Comparison of ENCODE assay signal across 13 cellular contexts in genomic region chr6:110646951-110647910, GRCh38.
DNase-seq lines count a peak whose midpoint lies in the region; ATAC-seq and TF ChIP-seq lines count a peak whose summit lies in the region.
"Had no signal": no experiment of that assay in that cellular context is flagged by ENCODE, and none has a peak within 500 bp of the region (broad histone marks: within the 10 kb centered on the region; RNA-seq: fewer than 3 reads in every experiment).

No MANE protein-coding gene starts in this region.

- POLR2A ChIA-PET in AG04450 (lab: Yijun Ruan, JAX), result interaction anchor here (0.8 kb wide), 1 partner anchor 200 kb away, joined by 8 read pairs; no protein-coding TSS in a partner anchor

- no peaks in the 10 kb centered on the region for H3K27me3 ChIP-seq in AG04450 (ENCODE audit: control insufficient read depth, insufficient read depth, low read length)
- no peaks in the 10 kb centered on the region for H3K27me3 ChIP-seq in ascending aorta
- H3K27me3 ChIP-seq: tibial artery had no signal

- TF ChIP-seq CTCF in AG04450 (IDR thresholded peaks at IDR 0.05; ENCODE audit: low read depth, low read length) (peak; percentile 50), GM12872 (IDR thresholded peaks at IDR 0.05; ENCODE audit: insufficient read depth, low read depth, low read length) (peak; percentile 57), ascending aorta (IDR thresholded peaks at IDR 0.05) (peak in 2 of 3 experiments; percentile 20 to 21)

- CTCF ChIA-PET in AG04450 (lab: Charles Lee), result no interaction called here

- H3K9me3 ChIP-seq in AG04450 (ENCODE audit: control insufficient read depth, insufficient read depth, low read length) (peaks cover 16% of the 10 kb centered on the region), ascending aorta (no peaks in the 10 kb centered on the region)
- H3K9me3 ChIP-seq: tibial artery had no signal

- intact Hi-C loops in ascending aorta (cut with DNase I), result no loop called here

- no peak for DNase-seq in AG04450 (ENCODE audit: low read depth, low spot score)
- DNase-seq in ascending aorta (ENCODE audit: low spot score in 2 of 2), result no peak
- DNase-seq in iPS-NIHi7 (ENCODE audit: extremely low spot score), result peak; percentile 58
- DNase-seq in COR-L47 (lab: John Stamatoyannopoulos, UW), result no peak
- DNase-seq in HCEC 1CT, result no peak
- no peak for DNase-seq in activated T-cell treated with anti-CD3 and anti-CD28 coated beads for 4 hours
- DNase-seq: activated effector memory CD4-positive, alpha-beta T cell treated with anti-CD3 and anti-CD28 coated beads, Interleukin-2, amount 50 U/mL, for 16 hours; effector memory CD4-positive, alpha-beta T cell; NK-92 treated with Interleukin-12 subunit alpha and Interleukin-12 subunit beta, amount 100 ng/mL, for 24 hours; stimulated activated CD4-positive, alpha-beta T cell treated with anti-CD3 and anti-CD28 coated beads, Interleukin-4, amount 100 ng/mL, for 24 hours; tibial artery had no signal

- no peak overlapping the region for H3K4me3 ChIP-seq in AG04450 (ENCODE audit: low read depth, low read length)
- H3K4me3 ChIP-seq in ascending aorta, result no peak overlapping the region
- H3K4me3 ChIP-seq: tibial artery had no signal

- H3K36me3 ChIP-seq in ascending aorta, result peaks cover 4 to 10% of the 10 kb centered on the region in 2 donors

- peaks cover 0 to 2% of the 10 kb centered on the region in 2 donors for H3K4me1 ChIP-seq in ascending aorta

- H3K27ac ChIP-seq in AG04450 (ENCODE audit: low read depth, low read length) (no peak overlapping the region), ascending aorta (no peak overlapping the region)
- H3K27ac ChIP-seq: tibial artery had no signal

- no peak for ATAC-seq in GM21825 (IDR thresholded peaks at IDR 0.05; ENCODE audit: unreplicated experiment)
